1 cellular context compared by ENCODE assay signal in the genomic region with DNA sequence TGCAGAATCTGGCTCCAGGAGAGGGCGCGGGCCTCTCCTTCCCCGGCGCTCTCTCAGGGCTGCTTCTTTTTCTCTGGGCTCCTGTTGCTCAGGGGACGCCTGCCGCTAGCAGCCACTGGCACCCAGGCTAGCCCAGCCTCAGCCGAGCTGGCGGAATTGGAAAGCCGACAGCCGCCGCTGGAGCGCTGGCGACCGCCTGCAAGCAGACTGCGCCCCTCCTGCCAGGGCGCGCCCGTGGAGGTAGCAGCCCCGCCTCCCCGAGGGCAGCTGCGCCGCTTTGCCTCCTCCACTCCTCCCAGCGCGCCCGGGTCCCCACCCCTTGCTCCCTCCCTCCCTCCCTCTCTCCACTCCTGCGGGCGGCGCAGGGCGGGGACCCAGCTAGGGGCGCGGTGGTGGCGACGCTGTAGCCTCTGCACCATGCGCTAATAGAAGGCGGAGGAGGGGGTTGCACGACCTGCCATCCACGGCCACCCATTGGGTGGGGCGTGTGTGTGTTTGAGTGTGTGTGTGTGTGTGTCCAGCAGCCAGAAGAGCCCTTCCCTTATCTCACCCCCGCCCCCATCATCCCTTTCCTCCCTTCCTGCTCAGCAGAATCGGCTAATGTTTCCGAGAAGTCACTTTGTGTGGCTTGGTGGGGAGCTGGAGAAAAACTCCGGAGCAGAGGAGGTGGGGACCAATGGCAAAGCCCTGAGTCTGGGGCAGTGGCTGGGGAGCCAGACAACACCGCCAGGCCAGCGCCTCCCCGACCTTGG.
TF ChIP-seq lines count a peak whose summit lies in the region.

Gene SCN9A (minus strand): TSS at position 209 of the 752 bp plus-strand sequence. CDS start 64,188 bp downstream, outside the sequence.

TF ChIP-seq in K562, 482 proteins besides CTCF, POLR2A, EP300 and RAD21 (continued from another document and continues in another):
- TF ChIP-seq ZNF318 (IDR thresholded peaks at IDR 0.05; ENCODE audit: borderline replicate concordance in 1 of 2, low read depth in 1 of 2): peak in 1 of 2 experiments; percentile 65; a peak in 1 of 4 replicates
- TF ChIP-seq STAT5A (IDR thresholded peaks at IDR 0.05; ENCODE audit: borderline replicate concordance, low read length): peak; percentile 94
- peak; percentile 98 for TF ChIP-seq EGR1 (conservative IDR thresholded peaks at IDR 0.05)
- peak; percentile 93 for TF ChIP-seq ATF7 (IDR thresholded peaks at IDR 0.05)
- peak; percentile 79; the same call in 1 of the 2 replicates for TF ChIP-seq ESRRA (IDR thresholded peaks at IDR 0.05; ENCODE audit: borderline replicate concordance, low read depth)
- TF ChIP-seq HNRNPLL (IDR thresholded peaks at IDR 0.05; ENCODE audit: low read depth, low read length, poor library complexity, severe bottlenecking): peak; percentile 90
- TF ChIP-seq, protein P1, sequence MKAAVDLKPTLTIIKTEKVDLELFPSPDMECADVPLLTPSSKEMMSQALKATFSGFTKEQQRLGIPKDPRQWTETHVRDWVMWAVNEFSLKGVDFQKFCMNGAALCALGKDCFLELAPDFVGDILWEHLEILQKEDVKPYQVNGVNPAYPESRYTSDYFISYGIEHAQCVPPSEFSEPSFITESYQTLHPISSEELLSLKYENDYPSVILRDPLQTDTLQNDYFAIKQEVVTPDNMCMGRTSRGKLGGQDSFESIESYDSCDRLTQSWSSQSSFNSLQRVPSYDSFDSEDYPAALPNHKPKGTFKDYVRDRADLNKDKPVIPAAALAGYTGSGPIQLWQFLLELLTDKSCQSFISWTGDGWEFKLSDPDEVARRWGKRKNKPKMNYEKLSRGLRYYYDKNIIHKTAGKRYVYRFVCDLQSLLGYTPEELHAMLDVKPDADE (conservative IDR thresholded peaks at IDR 0.05; ENCODE audit: control insufficient read depth, low read depth, low read length): peak; percentile 37
- no peak for TF ChIP-seq ZNF707 (CRISPR knock-in tag; conservative IDR thresholded peaks at IDR 0.05)
- TF ChIP-seq, protein P2, sequence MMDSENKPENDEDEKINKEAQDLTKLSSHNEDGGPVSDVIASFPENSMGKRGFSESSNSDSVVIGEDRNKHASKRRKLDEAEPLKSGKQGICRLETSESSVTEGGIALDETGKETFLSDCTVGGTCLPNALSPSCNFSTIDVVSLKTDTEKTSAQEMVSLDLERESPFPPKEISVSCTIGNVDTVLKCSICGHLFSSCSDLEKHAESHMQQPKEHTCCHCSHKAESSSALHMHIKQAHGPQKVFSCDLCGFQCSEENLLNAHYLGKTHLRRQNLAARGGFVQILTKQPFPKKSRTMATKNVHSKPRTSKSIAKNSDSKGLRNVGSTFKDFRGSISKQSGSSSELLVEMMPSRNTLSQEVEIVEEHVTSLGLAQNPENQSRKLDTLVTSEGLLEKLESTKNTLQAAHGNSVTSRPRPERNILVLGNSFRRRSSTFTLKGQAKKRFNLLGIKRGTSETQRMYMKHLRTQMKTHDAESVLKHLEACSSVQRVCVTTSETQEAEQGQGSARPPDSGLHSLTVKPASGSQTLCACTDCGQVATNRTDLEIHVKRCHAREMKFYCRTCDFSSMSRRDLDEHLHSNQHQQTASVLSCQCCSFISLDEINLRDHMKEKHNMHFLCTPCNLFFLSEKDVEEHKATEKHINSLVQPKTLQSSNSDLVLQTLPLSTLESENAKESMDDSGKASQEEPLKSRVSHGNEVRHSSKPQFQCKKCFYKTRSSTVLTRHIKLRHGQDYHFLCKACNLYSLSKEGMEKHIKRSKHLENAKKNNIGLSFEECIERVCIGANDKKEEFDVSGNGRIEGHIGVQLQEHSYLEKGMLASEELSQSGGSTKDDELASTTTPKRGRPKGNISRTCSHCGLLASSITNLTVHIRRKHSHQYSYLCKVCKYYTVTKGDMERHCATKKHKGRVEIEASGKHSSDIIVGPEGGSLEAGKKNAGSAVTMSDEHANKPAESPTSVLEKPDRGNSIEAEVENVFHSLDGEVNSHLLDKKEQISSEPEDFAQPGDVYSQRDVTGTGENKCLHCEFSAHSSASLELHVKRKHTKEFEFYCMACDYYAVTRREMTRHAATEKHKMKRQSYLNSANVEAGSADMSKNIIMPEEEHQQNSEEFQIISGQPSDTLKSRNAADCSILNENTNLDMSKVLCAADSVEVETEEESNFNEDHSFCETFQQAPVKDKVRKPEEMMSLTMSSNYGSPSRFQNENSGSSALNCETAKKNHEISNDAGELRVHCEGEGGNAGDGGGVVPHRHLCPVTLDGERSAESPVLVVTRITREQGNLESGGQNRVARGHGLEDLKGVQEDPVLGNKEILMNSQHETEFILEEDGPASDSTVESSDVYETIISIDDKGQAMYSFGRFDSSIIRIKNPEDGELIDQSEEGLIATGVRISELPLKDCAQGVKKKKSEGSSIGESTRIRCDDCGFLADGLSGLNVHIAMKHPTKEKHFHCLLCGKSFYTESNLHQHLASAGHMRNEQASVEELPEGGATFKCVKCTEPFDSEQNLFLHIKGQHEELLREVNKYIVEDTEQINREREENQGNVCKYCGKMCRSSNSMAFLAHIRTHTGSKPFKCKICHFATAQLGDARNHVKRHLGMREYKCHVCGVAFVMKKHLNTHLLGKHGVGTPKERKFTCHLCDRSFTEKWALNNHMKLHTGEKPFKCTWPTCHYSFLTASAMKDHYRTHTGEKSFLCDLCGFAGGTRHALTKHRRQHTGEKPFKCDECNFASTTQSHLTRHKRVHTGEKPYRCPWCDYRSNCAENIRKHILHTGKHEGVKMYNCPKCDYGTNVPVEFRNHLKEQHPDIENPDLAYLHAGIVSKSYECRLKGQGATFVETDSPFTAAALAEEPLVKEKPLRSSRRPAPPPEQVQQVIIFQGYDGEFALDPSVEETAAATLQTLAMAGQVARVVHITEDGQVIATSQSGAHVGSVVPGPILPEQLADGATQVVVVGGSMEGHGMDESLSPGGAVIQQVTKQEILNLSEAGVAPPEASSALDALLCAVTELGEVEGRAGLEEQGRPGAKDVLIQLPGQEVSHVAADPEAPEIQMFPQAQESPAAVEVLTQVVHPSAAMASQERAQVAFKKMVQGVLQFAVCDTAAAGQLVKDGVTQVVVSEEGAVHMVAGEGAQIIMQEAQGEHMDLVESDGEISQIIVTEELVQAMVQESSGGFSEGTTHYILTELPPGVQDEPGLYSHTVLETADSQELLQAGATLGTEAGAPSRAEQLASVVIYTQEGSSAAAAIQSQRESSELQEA (IDR thresholded peaks at IDR 0.05; ENCODE audit: low read depth): no peak
- TF ChIP-seq DMBX1 (CRISPR knock-in tag; IDR thresholded peaks at IDR 0.05; ENCODE audit: borderline replicate concordance): peak; percentile 42; the same call in 1 of the 2 replicates
- TF ChIP-seq SOX6 (IDR thresholded peaks at IDR 0.05): peak; percentile 92
- TF ChIP-seq MTA1 (IDR thresholded peaks at IDR 0.05; ENCODE audit: borderline replicate concordance): peak; percentile 85
- TF ChIP-seq CBX3 (IDR thresholded peaks at IDR 0.05; ENCODE audit: borderline replicate concordance in 1 of 2, low read length in 2 of 2): peak in 1 of 2 experiments; percentile 80; a peak in 1 of 3 replicates
- TF ChIP-seq NEUROD1 (IDR thresholded peaks at IDR 0.05; ENCODE audit: borderline replicate concordance, low read depth, low read length, partially characterized antibody): peak; percentile 99
- TF ChIP-seq XRCC5 (IDR thresholded peaks at IDR 0.05; ENCODE audit: low read depth, low read length): peak; percentile 43; the same call in 1 of the 2 replicates
- TF ChIP-seq POLR2H (tag; IDR thresholded peaks at IDR 0.05; ENCODE audit: low read depth): peak; percentile 90; the same call in 1 of the 2 replicates
- peak; percentile 20 for TF ChIP-seq RFX1 (IDR thresholded peaks at IDR 0.05)
- peak; percentile 92 for TF ChIP-seq ZBTB7A (IDR thresholded peaks at IDR 0.05; ENCODE audit: borderline replicate concordance, control insufficient read depth, low read depth, low read length)
- no peak for TF ChIP-seq MYBL2 (IDR thresholded peaks at IDR 0.05; ENCODE audit: low read depth)
- TF ChIP-seq MYBL2 (CRISPR knock-in tag; IDR thresholded peaks at IDR 0.05; ENCODE audit: borderline replicate concordance): no peak
- peak; percentile 56 for TF ChIP-seq KDM5B (IDR thresholded peaks at IDR 0.05; ENCODE audit: insufficient replicate concordance, low read depth, low read length)
- no peak for TF ChIP-seq MLX (CRISPR knock-in tag; conservative IDR thresholded peaks at IDR 0.05)
- peak; percentile 63 for TF ChIP-seq MEIS2 (IDR thresholded peaks at IDR 0.05; ENCODE audit: partially characterized antibody)
- peak; percentile 67 for TF ChIP-seq SUPT5H (IDR thresholded peaks at IDR 0.05)
- no peak for TF ChIP-seq ATF1 (CRISPR knock-in tag; IDR thresholded peaks at IDR 0.05)
- TF ChIP-seq ATF1 (tag; IDR thresholded peaks at IDR 0.05): peak; percentile 94
- TF ChIP-seq HIVEP1 (CRISPR knock-in tag; IDR thresholded peaks at IDR 0.05): 0 out of 2 replicates have a peak, but pooled peaks have one; percentile 6
- no peak for TF ChIP-seq MTF1 (CRISPR knock-in tag; IDR thresholded peaks at IDR 0.05; ENCODE audit: borderline replicate concordance)
- TF ChIP-seq MLLT1 (IDR thresholded peaks at IDR 0.05): peak; percentile 65 to 91; a peak in 3 of 4 replicates
- TF ChIP-seq MIER1 (IDR thresholded peaks at IDR 0.05; ENCODE audit: low read depth): no peak
- TF ChIP-seq MAFK (IDR thresholded peaks at IDR 0.05; ENCODE audit: low read length): peak; percentile 58
- TF ChIP-seq SETDB1 (IDR thresholded peaks at IDR 0.05; ENCODE audit: low read length): peak; percentile 61
- peak; percentile 87 for TF ChIP-seq FOXM1 (IDR thresholded peaks at IDR 0.05; ENCODE audit: low read depth)
- no peak for TF ChIP-seq FOXM1 (CRISPR knock-in tag; IDR thresholded peaks at IDR 0.05; ENCODE audit: low read depth)
- peak; percentile 68; the same call in 1 of the 2 replicates for TF ChIP-seq KLF16 (IDR thresholded peaks at IDR 0.05)
